In the genomic region with DNA sequence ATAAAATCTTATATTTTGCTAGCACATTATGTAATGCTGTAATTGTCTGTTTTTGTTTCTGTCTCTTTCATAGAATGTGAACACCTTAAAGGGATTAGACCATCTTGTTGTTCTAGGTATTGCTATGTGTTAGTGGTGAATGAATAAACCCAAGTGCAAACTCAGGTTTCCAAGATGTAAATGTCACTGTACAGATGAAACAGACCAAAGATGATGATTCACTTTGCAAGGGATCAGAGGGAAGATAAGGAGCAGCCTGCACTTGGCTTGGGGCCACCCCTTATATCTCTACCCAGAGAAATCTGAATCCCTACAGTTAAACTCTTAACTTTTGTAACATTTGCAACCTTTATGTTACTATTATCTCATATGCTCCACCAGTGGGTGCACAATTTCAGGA, we compare ENCODE assay signal across 1 cellular context.
TF ChIP-seq lines count a peak whose summit lies in the region.

No MANE protein-coding gene starts in this region.

TF ChIP-seq in K562, 482 proteins besides CTCF, POLR2A, EP300 and RAD21 (continued from another document and continues in another):
- TF ChIP-seq, protein P1, sequence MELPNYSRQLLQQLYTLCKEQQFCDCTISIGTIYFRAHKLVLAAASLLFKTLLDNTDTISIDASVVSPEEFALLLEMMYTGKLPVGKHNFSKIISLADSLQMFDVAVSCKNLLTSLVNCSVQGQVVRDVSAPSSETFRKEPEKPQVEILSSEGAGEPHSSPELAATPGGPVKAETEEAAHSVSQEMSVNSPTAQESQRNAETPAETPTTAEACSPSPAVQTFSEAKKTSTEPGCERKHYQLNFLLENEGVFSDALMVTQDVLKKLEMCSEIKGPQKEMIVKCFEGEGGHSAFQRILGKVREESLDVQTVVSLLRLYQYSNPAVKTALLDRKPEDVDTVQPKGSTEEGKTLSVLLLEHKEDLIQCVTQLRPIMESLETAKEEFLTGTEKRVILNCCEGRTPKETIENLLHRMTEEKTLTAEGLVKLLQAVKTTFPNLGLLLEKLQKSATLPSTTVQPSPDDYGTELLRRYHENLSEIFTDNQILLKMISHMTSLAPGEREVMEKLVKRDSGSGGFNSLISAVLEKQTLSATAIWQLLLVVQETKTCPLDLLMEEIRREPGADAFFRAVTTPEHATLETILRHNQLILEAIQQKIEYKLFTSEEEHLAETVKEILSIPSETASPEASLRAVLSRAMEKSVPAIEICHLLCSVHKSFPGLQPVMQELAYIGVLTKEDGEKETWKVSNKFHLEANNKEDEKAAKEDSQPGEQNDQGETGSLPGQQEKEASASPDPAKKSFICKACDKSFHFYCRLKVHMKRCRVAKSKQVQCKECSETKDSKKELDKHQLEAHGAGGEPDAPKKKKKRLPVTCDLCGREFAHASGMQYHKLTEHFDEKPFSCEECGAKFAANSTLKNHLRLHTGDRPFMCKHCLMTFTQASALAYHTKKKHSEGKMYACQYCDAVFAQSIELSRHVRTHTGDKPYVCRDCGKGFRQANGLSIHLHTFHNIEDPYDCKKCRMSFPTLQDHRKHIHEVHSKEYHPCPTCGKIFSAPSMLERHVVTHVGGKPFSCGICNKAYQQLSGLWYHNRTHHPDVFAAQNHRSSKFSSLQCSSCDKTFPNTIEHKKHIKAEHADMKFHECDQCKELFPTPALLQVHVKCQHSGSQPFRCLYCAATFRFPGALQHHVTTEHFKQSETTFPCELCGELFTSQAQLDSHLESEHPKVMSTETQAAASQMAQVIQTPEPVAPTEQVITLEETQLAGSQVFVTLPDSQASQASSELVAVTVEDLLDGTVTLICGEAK (IDR thresholded peaks at IDR 0.05), result no peak
- TF ChIP-seq, protein P1 (CRISPR knock-in tag; IDR thresholded peaks at IDR 0.05), result no peak
- TF ChIP-seq FOXM1 (IDR thresholded peaks at IDR 0.05; ENCODE audit: low read depth) (peak; percentile 51; the same call in 1 of the 2 replicates), FOXM1 (CRISPR knock-in tag; IDR thresholded peaks at IDR 0.05; ENCODE audit: low read depth) (no peak), ZNF197 (CRISPR knock-in tag; IDR thresholded peaks at IDR 0.05; ENCODE audit: low read depth) (no peak), IFI16 (CRISPR knock-in tag; IDR thresholded peaks at IDR 0.05) (no peak), ZNF143 (CRISPR knock-in tag; IDR thresholded peaks at IDR 0.05) (no peak), DPF2 (IDR thresholded peaks at IDR 0.05) (peak; percentile 91), NCOA6 (IDR thresholded peaks at IDR 0.05) (no peak), NFXL1 (CRISPR knock-in tag; IDR thresholded peaks at IDR 0.05) (no peak), HNRNPK (IDR thresholded peaks at IDR 0.05; ENCODE audit: low read depth, low read length, poor library complexity, severe bottlenecking) (no peak), ZNF253 (CRISPR knock-in tag; conservative IDR thresholded peaks at IDR 0.05) (no peak), MTA1 (IDR thresholded peaks at IDR 0.05; ENCODE audit: borderline replicate concordance) (no peak), HIVEP1 (CRISPR knock-in tag; IDR thresholded peaks at IDR 0.05) (no peak), MECOM (CRISPR knock-in tag; IDR thresholded peaks at IDR 0.05) (no peak), MCM5 (IDR thresholded peaks at IDR 0.05; ENCODE audit: low read depth) (no peak), COPS2 (conservative IDR thresholded peaks at IDR 0.05) (no peak), RFX1 (IDR thresholded peaks at IDR 0.05) (no peak), MAFK (IDR thresholded peaks at IDR 0.05; ENCODE audit: low read length) (peak; percentile 51; the same call in 1 of the 2 replicates)
- TF ChIP-seq, protein P2, sequence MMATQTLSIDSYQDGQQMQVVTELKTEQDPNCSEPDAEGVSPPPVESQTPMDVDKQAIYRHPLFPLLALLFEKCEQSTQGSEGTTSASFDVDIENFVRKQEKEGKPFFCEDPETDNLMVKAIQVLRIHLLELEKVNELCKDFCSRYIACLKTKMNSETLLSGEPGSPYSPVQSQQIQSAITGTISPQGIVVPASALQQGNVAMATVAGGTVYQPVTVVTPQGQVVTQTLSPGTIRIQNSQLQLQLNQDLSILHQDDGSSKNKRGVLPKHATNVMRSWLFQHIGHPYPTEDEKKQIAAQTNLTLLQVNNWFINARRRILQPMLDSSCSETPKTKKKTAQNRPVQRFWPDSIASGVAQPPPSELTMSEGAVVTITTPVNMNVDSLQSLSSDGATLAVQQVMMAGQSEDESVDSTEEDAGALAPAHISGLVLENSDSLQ (IDR thresholded peaks at IDR 0.05), result peak; percentile 63; the same call in 1 of the 2 replicates
- TF ChIP-seq, protein P3, sequence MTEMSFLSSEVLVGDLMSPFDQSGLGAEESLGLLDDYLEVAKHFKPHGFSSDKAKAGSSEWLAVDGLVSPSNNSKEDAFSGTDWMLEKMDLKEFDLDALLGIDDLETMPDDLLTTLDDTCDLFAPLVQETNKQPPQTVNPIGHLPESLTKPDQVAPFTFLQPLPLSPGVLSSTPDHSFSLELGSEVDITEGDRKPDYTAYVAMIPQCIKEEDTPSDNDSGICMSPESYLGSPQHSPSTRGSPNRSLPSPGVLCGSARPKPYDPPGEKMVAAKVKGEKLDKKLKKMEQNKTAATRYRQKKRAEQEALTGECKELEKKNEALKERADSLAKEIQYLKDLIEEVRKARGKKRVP (CRISPR knock-in tag; IDR thresholded peaks at IDR 0.05), result no peak
- TF ChIP-seq, protein P4, sequence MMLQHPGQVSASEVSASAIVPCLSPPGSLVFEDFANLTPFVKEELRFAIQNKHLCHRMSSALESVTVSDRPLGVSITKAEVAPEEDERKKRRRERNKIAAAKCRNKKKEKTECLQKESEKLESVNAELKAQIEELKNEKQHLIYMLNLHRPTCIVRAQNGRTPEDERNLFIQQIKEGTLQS (IDR thresholded peaks at IDR 0.05), result peak; percentile 84
- TF ChIP-seq, protein P4 (CRISPR knock-in tag; conservative IDR thresholded peaks at IDR 0.05), result peak; percentile 57; the same call in 1 of the 2 replicates
- TF ChIP-seq, protein P5, sequence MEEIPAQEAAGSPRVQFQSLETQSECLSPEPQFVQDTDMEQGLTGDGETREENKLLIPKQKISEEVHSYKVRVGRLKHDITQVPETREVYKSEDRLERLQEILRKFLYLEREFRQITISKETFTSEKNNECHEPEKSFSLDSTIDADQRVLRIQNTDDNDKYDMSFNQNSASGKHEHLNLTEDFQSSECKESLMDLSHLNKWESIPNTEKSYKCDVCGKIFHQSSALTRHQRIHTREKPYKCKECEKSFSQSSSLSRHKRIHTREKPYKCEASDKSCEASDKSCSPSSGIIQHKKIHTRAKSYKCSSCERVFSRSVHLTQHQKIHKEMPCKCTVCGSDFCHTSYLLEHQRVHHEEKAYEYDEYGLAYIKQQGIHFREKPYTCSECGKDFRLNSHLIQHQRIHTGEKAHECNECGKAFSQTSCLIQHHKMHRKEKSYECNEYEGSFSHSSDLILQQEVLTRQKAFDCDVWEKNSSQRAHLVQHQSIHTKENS (CRISPR knock-in tag; IDR thresholded peaks at IDR 0.05), result no peak
- TF ChIP-seq, protein P6, sequence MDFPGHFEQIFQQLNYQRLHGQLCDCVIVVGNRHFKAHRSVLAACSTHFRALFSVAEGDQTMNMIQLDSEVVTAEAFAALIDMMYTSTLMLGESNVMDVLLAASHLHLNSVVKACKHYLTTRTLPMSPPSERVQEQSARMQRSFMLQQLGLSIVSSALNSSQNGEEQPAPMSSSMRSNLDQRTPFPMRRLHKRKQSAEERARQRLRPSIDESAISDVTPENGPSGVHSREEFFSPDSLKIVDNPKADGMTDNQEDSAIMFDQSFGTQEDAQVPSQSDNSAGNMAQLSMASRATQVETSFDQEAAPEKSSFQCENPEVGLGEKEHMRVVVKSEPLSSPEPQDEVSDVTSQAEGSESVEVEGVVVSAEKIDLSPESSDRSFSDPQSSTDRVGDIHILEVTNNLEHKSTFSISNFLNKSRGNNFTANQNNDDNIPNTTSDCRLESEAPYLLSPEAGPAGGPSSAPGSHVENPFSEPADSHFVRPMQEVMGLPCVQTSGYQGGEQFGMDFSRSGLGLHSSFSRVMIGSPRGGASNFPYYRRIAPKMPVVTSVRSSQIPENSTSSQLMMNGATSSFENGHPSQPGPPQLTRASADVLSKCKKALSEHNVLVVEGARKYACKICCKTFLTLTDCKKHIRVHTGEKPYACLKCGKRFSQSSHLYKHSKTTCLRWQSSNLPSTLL (IDR thresholded peaks at IDR 0.05), result no peak
- TF ChIP-seq, protein P7, sequence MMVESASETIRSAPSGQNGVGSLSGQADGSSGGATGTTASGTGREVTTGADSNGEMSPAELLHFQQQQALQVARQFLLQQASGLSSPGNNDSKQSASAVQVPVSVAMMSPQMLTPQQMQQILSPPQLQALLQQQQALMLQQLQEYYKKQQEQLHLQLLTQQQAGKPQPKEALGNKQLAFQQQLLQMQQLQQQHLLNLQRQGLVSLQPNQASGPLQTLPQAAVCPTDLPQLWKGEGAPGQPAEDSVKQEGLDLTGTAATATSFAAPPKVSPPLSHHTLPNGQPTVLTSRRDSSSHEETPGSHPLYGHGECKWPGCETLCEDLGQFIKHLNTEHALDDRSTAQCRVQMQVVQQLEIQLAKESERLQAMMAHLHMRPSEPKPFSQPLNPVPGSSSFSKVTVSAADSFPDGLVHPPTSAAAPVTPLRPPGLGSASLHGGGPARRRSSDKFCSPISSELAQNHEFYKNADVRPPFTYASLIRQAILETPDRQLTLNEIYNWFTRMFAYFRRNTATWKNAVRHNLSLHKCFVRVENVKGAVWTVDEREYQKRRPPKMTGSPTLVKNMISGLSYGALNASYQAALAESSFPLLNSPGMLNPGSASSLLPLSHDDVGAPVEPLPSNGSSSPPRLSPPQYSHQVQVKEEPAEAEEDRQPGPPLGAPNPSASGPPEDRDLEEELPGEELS (CRISPR knock-in tag; IDR thresholded peaks at IDR 0.05; ENCODE audit: borderline replicate concordance), result no peak
- TF ChIP-seq, protein P8, sequence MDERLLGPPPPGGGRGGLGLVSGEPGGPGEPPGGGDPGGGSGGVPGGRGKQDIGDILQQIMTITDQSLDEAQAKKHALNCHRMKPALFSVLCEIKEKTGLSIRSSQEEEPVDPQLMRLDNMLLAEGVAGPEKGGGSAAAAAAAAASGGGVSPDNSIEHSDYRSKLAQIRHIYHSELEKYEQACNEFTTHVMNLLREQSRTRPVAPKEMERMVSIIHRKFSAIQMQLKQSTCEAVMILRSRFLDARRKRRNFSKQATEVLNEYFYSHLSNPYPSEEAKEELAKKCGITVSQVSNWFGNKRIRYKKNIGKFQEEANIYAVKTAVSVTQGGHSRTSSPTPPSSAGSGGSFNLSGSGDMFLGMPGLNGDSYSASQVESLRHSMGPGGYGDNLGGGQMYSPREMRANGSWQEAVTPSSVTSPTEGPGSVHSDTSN (CRISPR knock-in tag; IDR thresholded peaks at IDR 0.05; ENCODE audit: low read depth), result no peak
- TF ChIP-seq, protein P8 (tag; conservative IDR thresholded peaks at IDR 0.05; ENCODE audit: low read depth), result no peak
- TF ChIP-seq, protein P9, sequence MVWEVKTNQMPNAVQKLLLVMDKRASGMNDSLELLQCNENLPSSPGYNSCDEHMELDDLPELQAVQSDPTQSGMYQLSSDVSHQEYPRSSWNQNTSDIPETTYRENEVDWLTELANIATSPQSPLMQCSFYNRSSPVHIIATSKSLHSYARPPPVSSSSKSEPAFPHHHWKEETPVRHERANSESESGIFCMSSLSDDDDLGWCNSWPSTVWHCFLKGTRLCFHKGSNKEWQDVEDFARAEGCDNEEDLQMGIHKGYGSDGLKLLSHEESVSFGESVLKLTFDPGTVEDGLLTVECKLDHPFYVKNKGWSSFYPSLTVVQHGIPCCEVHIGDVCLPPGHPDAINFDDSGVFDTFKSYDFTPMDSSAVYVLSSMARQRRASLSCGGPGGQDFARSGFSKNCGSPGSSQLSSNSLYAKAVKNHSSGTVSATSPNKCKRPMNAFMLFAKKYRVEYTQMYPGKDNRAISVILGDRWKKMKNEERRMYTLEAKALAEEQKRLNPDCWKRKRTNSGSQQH (CRISPR knock-in tag; IDR thresholded peaks at IDR 0.05), result no peak
- TF ChIP-seq, protein P10, sequence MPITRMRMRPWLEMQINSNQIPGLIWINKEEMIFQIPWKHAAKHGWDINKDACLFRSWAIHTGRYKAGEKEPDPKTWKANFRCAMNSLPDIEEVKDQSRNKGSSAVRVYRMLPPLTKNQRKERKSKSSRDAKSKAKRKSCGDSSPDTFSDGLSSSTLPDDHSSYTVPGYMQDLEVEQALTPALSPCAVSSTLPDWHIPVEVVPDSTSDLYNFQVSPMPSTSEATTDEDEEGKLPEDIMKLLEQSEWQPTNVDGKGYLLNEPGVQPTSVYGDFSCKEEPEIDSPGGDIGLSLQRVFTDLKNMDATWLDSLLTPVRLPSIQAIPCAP (CRISPR knock-in tag; IDR thresholded peaks at IDR 0.05; ENCODE audit: borderline replicate concordance), result no peak
